12 cellular contexts compared by ENCODE assay signal in genomic region chr6:46735720-46736031, GRCh38. TPM values are rescaled to one million over a fixed set of nuclear protein-coding genes. Genes with fewer than 3 reads are reported as not detected.
DNase-seq lines count a peak whose midpoint lies in the region; ATAC-seq and TF ChIP-seq lines count a peak whose summit lies in the region.
"Had no signal": no experiment of that assay in that cellular context is flagged by ENCODE, and none has a peak within 500 bp of the region (broad histone marks: within the 10 kb centered on the region; RNA-seq: fewer than 3 reads in every experiment).

No MANE protein-coding gene starts in this region.

- H3K27me3 Mint-ChIP-seq in stimulated activated memory B cell treated with anti-CD40 and anti-IgM and Interleukin-4, amounts not matched to agents 10 μg/mL and 1 μg/mL and 100 μg/mL, for 72 hours = peaks cover 53% of the 10 kb centered on the region

- ATAC-seq in lower lobe of right lung = no peak
- ATAC-seq in stimulated activated memory B cell treated with anti-CD40 and anti-IgM and Interleukin-4, amounts not matched to agents 10 μg/mL and 1 μg/mL and 100 μg/mL, for 72 hours = no peak

- H3K9ac ChIP-seq in HUES48 (ENCODE audit: low read depth, low read length) (peak overlapping the region; percentile 51; the same call in 1 of the 2 replicates), colonic mucosa (ENCODE audit: low read depth in 2 of 2, low read length in 2 of 2) (no peak overlapping the region)

- H3K4me3 ChIP-seq in HUES48 (ENCODE audit: low read depth, low read length) (peak overlapping the region; percentile 77), colonic mucosa (peak overlapping the region; percentile 58), lower lobe of right lung (peak overlapping the region; percentile 60)

- H3K4me1 ChIP-seq in HUES48 (ENCODE audit: control insufficient read depth, insufficient read depth, low read length) (peaks cover 26% of the 10 kb centered on the region), colonic mucosa (no peaks in the 10 kb centered on the region), lower lobe of right lung (peaks cover 13% of the 10 kb centered on the region)

- peak overlapping the region; percentile 0 for H3K4me3 Mint-ChIP-seq in stimulated activated memory B cell treated with anti-CD40 and anti-IgM and Interleukin-4, amounts not matched to agents 10 μg/mL and 1 μg/mL and 100 μg/mL, for 72 hours
- H3K4me3 Mint-ChIP-seq: stimulated activated naive CD8-positive, alpha-beta T cell treated with anti-CD3 and anti-CD28 coated beads, Interleukin-15, Interleukin-2, amounts not matched to agents 100 ng/mL and 50 ng/mL, for 24 hours had no signal

- H3K4me1 Mint-ChIP-seq in stimulated activated memory B cell treated with anti-CD40 and anti-IgM and Interleukin-4, amounts not matched to agents 10 μg/mL and 1 μg/mL and 100 μg/mL, for 72 hours = peaks cover 10% of the 10 kb centered on the region

- no peak for TF ChIP-seq CTCF in colonic mucosa (IDR thresholded peaks at IDR 0.05)
- no peak for TF ChIP-seq CTCF in lower lobe of right lung (IDR thresholded peaks at IDR 0.05)

- H3K27ac ChIP-seq in HUES48 (ENCODE audit: low read depth, low read length) = no peak overlapping the region
- no peak overlapping the region for H3K27ac ChIP-seq in colonic mucosa
- no peak overlapping the region for H3K27ac ChIP-seq in lower lobe of right lung
- H3K27ac ChIP-seq: RWPE1 had no signal

- H3K27ac Mint-ChIP-seq in stimulated activated memory B cell treated with anti-CD40 and anti-IgM and Interleukin-4, amounts not matched to agents 10 μg/mL and 1 μg/mL and 100 μg/mL, for 72 hours = no peak overlapping the region
- H3K27ac Mint-ChIP-seq: stimulated activated naive CD8-positive, alpha-beta T cell treated with anti-CD3 and anti-CD28 coated beads, Interleukin-15, Interleukin-2, amounts not matched to agents 100 ng/mL and 50 ng/mL, for 24 hours had no signal

- intact Hi-C loops in colonic mucosa (cut with DNase I) = no loop called here
- intact Hi-C loops in lower lobe of right lung (cut with DNase I) = no loop called here

- no peaks in the 10 kb centered on the region for H3K9me3 Mint-ChIP-seq in stimulated activated memory B cell treated with anti-CD40 and anti-IgM and Interleukin-4, amounts not matched to agents 10 μg/mL and 1 μg/mL and 100 μg/mL, for 72 hours
- H3K9me3 Mint-ChIP-seq: stimulated activated naive CD8-positive, alpha-beta T cell treated with anti-CD3 and anti-CD28 coated beads, Interleukin-15, Interleukin-2, amounts not matched to agents 100 ng/mL and 50 ng/mL, for 24 hours had no signal

- no peaks in the 10 kb centered on the region for H3K9me3 ChIP-seq in HUES48 (ENCODE audit: control insufficient read depth, insufficient read depth, low read length)
- H3K9me3 ChIP-seq in colonic mucosa = no peaks in the 10 kb centered on the region
- no peaks in the 10 kb centered on the region for H3K9me3 ChIP-seq in lower lobe of right lung

- peaks cover 34% of the 10 kb centered on the region for H3K27me3 ChIP-seq in HUES48 (ENCODE audit: control insufficient read depth, insufficient read depth, low read length)
- H3K27me3 ChIP-seq in colonic mucosa = no peaks in the 10 kb centered on the region
- peaks cover 35% of the 10 kb centered on the region for H3K27me3 ChIP-seq in lower lobe of right lung (ENCODE audit: low read depth)

- H3K36me3 Mint-ChIP-seq in stimulated activated memory B cell treated with anti-CD40 and anti-IgM and Interleukin-4, amounts not matched to agents 10 μg/mL and 1 μg/mL and 100 μg/mL, for 72 hours = no peaks in the 10 kb centered on the region

- DNase-seq in colonic mucosa (no peak), lower lobe of right lung (no peak), SIG-M5 treated with dmso at 0.1 percent for 504 hours (lab: John Stamatoyannopoulos, UW; ENCODE audit: unreplicated experiment) (no peak), NCI-H82 treated with DMSO at 0.1 percent for 48 hours (lab: John Stamatoyannopoulos, UW; ENCODE audit: unreplicated experiment) (no peak), foreskin melanocyte (no peak)
- DNase-seq in activated CD4-positive, CD25-positive, alpha-beta regulatory T cell treated with anti-CD3 and anti-CD28 coated beads, Interleukin-2, amount 50 U/mL, for 72 hours = no peak
- DNase-seq: NCI-H1092 treated with DMSO at 0.1 percent for 48 hours; stimulated activated CD4-positive, alpha-beta T cell treated with anti-CD3 and anti-CD28 coated beads, Interleukin-12 subunit alpha, Interleukin-12 subunit beta, amount 100 ng/mL, for 4 hours had no signal

- H3K36me3 ChIP-seq in HUES48 (ENCODE audit: control insufficient read depth, insufficient read depth, low read length) (no peaks in the 10 kb centered on the region), colonic mucosa (no peaks in the 10 kb centered on the region), lower lobe of right lung (no peaks in the 10 kb centered on the region)

RNA-seq across cellular contexts. Expression of gene PLA2G7, which starts 0.5 kb away (rescaled TPM):
- total RNA-seq in colonic mucosa (1 to 10 TPM; 1.2 to 2.9 TPM), lower lobe of right lung (20.0 TPM)

RNA-seq across cellular contexts. Expression of gene ANKRD66, which starts 11.1 kb away (rescaled TPM):
- total RNA-seq in colonic mucosa = not detected
- 4.0 TPM for total RNA-seq in lower lobe of right lung

RNA-seq across cellular contexts. Expression of gene TDRD6, which starts 48.0 kb away (rescaled TPM):
- under 1 TPM; 0.08 to 0.40 TPM for total RNA-seq in colonic mucosa
- total RNA-seq in lower lobe of right lung = 0.47 TPM

RNA-seq across cellular contexts. Expression of gene MEP1A, which starts 57.5 kb away (rescaled TPM):
- total RNA-seq in colonic mucosa (100 to 1,000 TPM in 1 of 2 donors, 10 to 100 TPM in 1; 38.0 to 207 TPM), lower lobe of right lung (0.41 TPM)
